1 cellular context compared by ENCODE assay signal in the genomic region with DNA sequence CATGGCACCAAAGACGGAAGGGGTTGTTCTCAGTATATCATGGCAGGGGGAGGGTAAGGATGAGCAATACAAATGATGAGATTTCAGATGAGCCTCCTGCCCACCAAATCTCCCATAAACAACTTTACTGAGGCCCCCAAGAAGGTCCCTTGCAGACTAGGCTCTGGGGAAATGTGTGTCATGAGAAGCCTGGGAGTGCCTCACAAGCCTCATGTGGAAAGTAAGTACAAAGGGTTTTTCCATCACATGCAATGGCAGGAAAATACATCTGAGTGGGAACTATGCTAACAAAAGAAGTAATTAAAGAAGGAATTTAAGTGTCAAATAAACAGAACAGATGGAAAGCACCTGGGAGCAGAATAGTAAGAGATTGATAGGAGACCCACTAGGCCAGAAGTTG.
TF ChIP-seq lines count a peak whose summit lies in the region.

No MANE protein-coding gene starts in this region.

TF ChIP-seq in GM23338, 12 proteins besides CTCF, POLR2A, EP300 and RAD21 (continued from another document):
- TF ChIP-seq, protein P1, sequence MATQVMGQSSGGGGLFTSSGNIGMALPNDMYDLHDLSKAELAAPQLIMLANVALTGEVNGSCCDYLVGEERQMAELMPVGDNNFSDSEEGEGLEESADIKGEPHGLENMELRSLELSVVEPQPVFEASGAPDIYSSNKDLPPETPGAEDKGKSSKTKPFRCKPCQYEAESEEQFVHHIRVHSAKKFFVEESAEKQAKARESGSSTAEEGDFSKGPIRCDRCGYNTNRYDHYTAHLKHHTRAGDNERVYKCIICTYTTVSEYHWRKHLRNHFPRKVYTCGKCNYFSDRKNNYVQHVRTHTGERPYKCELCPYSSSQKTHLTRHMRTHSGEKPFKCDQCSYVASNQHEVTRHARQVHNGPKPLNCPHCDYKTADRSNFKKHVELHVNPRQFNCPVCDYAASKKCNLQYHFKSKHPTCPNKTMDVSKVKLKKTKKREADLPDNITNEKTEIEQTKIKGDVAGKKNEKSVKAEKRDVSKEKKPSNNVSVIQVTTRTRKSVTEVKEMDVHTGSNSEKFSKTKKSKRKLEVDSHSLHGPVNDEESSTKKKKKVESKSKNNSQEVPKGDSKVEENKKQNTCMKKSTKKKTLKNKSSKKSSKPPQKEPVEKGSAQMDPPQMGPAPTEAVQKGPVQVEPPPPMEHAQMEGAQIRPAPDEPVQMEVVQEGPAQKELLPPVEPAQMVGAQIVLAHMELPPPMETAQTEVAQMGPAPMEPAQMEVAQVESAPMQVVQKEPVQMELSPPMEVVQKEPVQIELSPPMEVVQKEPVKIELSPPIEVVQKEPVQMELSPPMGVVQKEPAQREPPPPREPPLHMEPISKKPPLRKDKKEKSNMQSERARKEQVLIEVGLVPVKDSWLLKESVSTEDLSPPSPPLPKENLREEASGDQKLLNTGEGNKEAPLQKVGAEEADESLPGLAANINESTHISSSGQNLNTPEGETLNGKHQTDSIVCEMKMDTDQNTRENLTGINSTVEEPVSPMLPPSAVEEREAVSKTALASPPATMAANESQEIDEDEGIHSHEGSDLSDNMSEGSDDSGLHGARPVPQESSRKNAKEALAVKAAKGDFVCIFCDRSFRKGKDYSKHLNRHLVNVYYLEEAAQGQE (IDR thresholded peaks at IDR 0.05; ENCODE audit: unreplicated experiment) = no peak
- TF ChIP-seq EZH2phosphoT487 (IDR thresholded peaks at IDR 0.05; ENCODE audit: unreplicated experiment) (no peak), EZH2 (IDR thresholded peaks at IDR 0.05; ENCODE audit: low read depth, unreplicated experiment) (no peak), STAT1 (IDR thresholded peaks at IDR 0.05; ENCODE audit: unreplicated experiment) (no peak), ZNF331 (CRISPR knock-in tag; IDR thresholded peaks at IDR 0.05; ENCODE audit: low read depth) (no peak)
